ENCODE assay signal across 21 cellular contexts in genomic region chr12:70383886-70384285, GRCh38. TPM values are rescaled to one million over a fixed set of nuclear protein-coding genes. Genes with fewer than 3 reads are reported as not detected.
DNase-seq lines count a peak whose midpoint lies in the region; TF ChIP-seq lines count a peak whose summit lies in the region.
"Had no signal": no experiment of that assay in that cellular context is flagged by ENCODE, and none has a peak within 500 bp of the region (broad histone marks: within the 10 kb centered on the region; RNA-seq: fewer than 3 reads in every experiment).

No MANE protein-coding gene starts in this region.

- CTCF ChIA-PET in Caco-2 (lab: Charles Lee): no interaction called here

- no peak overlapping the region for H2AFZ ChIP-seq in H9 (ENCODE audit: low read length)

- H3K18ac ChIP-seq in H9 (ENCODE audit: insufficient read length, low read depth, low read length) (no peak overlapping the region), mesendoderm (ENCODE audit: low read length) (no peak overlapping the region)

- no peak overlapping the region for H3K14ac ChIP-seq in H9 (ENCODE audit: insufficient read depth, low read length)

- H4K91ac ChIP-seq in H9 (ENCODE audit: insufficient read length, low read depth, low read length): no peak overlapping the region

- in situ Hi-C loops in KBM-7 (cut with MboI; ENCODE audit: low pct_unique_long_range_greater_than_20kb, low sequenced_read_pairs): no loop called here

- peaks cover 6% of the 10 kb centered on the region for H3K4me1 Mint-ChIP-seq in Caco-2 (ENCODE audit: low read depth, unreplicated experiment)
- H3K4me1 Mint-ChIP-seq in H9: peaks cover 10 to 14% of the 10 kb centered on the region in 2 experiments
- H3K4me1 Mint-ChIP-seq: CD14-positive monocyte had no signal

- H3K27me3 ChIP-seq in Caco-2 (replicated peaks; ENCODE audit: control insufficient read depth, insufficient read depth, low read length) (no peaks in the 10 kb centered on the region), H9 (ENCODE audit: insufficient read depth, low read length) (no peaks in the 10 kb centered on the region), adipocyte (replicated peaks; ENCODE audit: control insufficient read depth, insufficient read depth, low read length) (no peaks in the 10 kb centered on the region), mesendoderm (ENCODE audit: insufficient read depth, low read length, poor library complexity) (no peaks in the 10 kb centered on the region), ascending aorta (no peaks in the 10 kb centered on the region)
- H3K27me3 ChIP-seq: BE2C, SJCRH30 had no signal

- H3K36me3 ChIP-seq in Caco-2 (ENCODE audit: control insufficient read depth, insufficient read depth, low read length) (no peaks in the 10 kb centered on the region), adipocyte (ENCODE audit: control insufficient read depth, insufficient read depth, low read length, severe bottlenecking) (no peaks in the 10 kb centered on the region), mesendoderm (ENCODE audit: control insufficient read depth, insufficient read depth, low read length) (no peaks in the 10 kb centered on the region), ascending aorta (no peaks in the 10 kb centered on the region)
- H3K36me3 ChIP-seq: BE2C, SJCRH30 had no signal

- no peak overlapping the region for H3T11ph ChIP-seq in H9 (ENCODE audit: low read length)

- no CpG with 5 or more reads among the region's 3 CpGs for WGBS in H9 (ENCODE audit: extremely low coverage, insufficient read length, low lambda C conversion rate)
- no CpG with 5 or more reads among the region's 3 CpGs for WGBS in mesendoderm (ENCODE audit: extremely low coverage, insufficient coverage, low lambda C conversion rate)

- H3K4ac ChIP-seq in H9 (ENCODE audit: low read depth, low read length): no peak overlapping the region
- no peak overlapping the region for H3K4ac ChIP-seq in mesendoderm (ENCODE audit: low read depth, low read length)

- H3K4me2 ChIP-seq in H9 (ENCODE audit: insufficient read depth, insufficient read length, low read length) (no peak overlapping the region), mesendoderm (ENCODE audit: low read length) (no peak overlapping the region)

- H3K9ac ChIP-seq in H9 (ENCODE audit: extremely low read depth, insufficient read length, low read length): no peak overlapping the region
- H3K9ac ChIP-seq in adipocyte (ENCODE audit: low read length): no peak overlapping the region
- H3K9ac ChIP-seq in mesendoderm (ENCODE audit: low read length): no peak overlapping the region

- H3K23me2 ChIP-seq in H9 (ENCODE audit: insufficient read length, low read depth, low read length, poor library complexity, severe bottlenecking): no peaks in the 10 kb centered on the region

- POLR2A ChIA-PET in Caco-2 (lab: Charles Lee): no interaction called here

- H3K4me3 Mint-ChIP-seq in Caco-2 (ENCODE audit: unreplicated experiment) (no peak overlapping the region), H9 (no peak overlapping the region)
- H3K4me3 Mint-ChIP-seq: CD14-positive monocyte had no signal

- H4K8ac ChIP-seq in H9 (replicated peaks; ENCODE audit: insufficient read length, low read depth, low read length) (no peak overlapping the region), mesendoderm (ENCODE audit: low read depth, low read length) (no peak overlapping the region)

- H3K27ac Mint-ChIP-seq in Caco-2 (ENCODE audit: unreplicated experiment) (peak overlapping the region; percentile 81), H9 (peak overlapping the region in 2 of 3 experiments; percentile 89; a peak in 4 of 7 replicates)

- H2BK12ac ChIP-seq in H9 (ENCODE audit: insufficient read length, low read depth, low read length): no peak overlapping the region

- H3K9me3 Mint-ChIP-seq in Caco-2 (ENCODE audit: unreplicated experiment) (no peaks in the 10 kb centered on the region), H9 (peaks cover under 1 to 5% of the 10 kb centered on the region in 2 experiments; a peak in 3 of 5 replicates)

- no peak overlapping the region for H3K27ac ChIP-seq in H9 (ENCODE audit: insufficient read length, low read depth, low read length)
- no peak overlapping the region for H3K27ac ChIP-seq in mesendoderm (ENCODE audit: low read depth, low read length)
- no peak overlapping the region for H3K27ac ChIP-seq in ascending aorta
- H3K27ac ChIP-seq: 22Rv1, HL-60, SJCRH30 had no signal

- no peak overlapping the region for H3K56ac ChIP-seq in H9 (ENCODE audit: insufficient read length, low read depth, low read length)
- H3K56ac ChIP-seq in mesendoderm (ENCODE audit: low read length): no peak overlapping the region

- H3K4me3 ChIP-seq in Caco-2 (ENCODE audit: low read depth, low read length) (no peak overlapping the region), adipocyte (ENCODE audit: low read length) (no peak overlapping the region), mesendoderm (ENCODE audit: low read length) (no peak overlapping the region), ascending aorta (no peak overlapping the region)
- H3K4me3 ChIP-seq: GM12878, SJCRH30 had no signal

- H3K9me3 ChIP-seq in Caco-2 (no peaks in the 10 kb centered on the region), H9 (ENCODE audit: control insufficient read depth, low read depth, low read length) (no peaks in the 10 kb centered on the region), adipocyte (ENCODE audit: control insufficient read depth, low read length) (peaks cover 5% of the 10 kb centered on the region), ascending aorta (peaks cover 0 to under 1% of the 10 kb centered on the region in 2 donors)
- H3K9me3 ChIP-seq: BE2C had no signal

- peaks cover 4% of the 10 kb centered on the region for H3K79me1 ChIP-seq in H9 (ENCODE audit: insufficient read depth, low read depth, low read length, poor library complexity, severe bottlenecking)
- H3K79me1 ChIP-seq in mesendoderm (ENCODE audit: low read length): peaks cover 3% of the 10 kb centered on the region

- H2BK5ac ChIP-seq in H9 (ENCODE audit: insufficient read length, low read length) (no peak overlapping the region), mesendoderm (ENCODE audit: low read length) (no peak overlapping the region)

- H3K36me3 Mint-ChIP-seq in Caco-2 (ENCODE audit: insufficient read depth, unreplicated experiment) (no peaks in the 10 kb centered on the region), H9 (ENCODE audit: insufficient read depth in 1 of 3, low read depth in 3 of 3) (peaks cover 20 to 36% (median 25%) of the 10 kb centered on the region in 3 experiments)
- H3K36me3 Mint-ChIP-seq: CD14-positive monocyte had no signal

- no peak for TF ChIP-seq CTCF in Caco-2 (IDR thresholded peaks at IDR 0.05; ENCODE audit: insufficient read depth in 1 of 2, low read depth in 1 of 2, low read length in 1 of 2, severe bottlenecking in 1 of 2, unreplicated experiment in 1 of 2)
- no peak for TF ChIP-seq CTCF in H9 (conservative IDR thresholded peaks at IDR 0.05)
- no peak for TF ChIP-seq CTCF in ascending aorta (IDR thresholded peaks at IDR 0.05)

- no peaks in the 10 kb centered on the region for H3K27me3 Mint-ChIP-seq in Caco-2 (ENCODE audit: insufficient read depth, unreplicated experiment)
- H3K27me3 Mint-ChIP-seq in H9 (ENCODE audit: low read depth): no peaks in the 10 kb centered on the region

- H3K79me2 ChIP-seq in H9 (ENCODE audit: insufficient read depth, low read length) (no peaks in the 10 kb centered on the region; the same call in 1 of the 2 replicates), mesendoderm (ENCODE audit: control insufficient read depth, insufficient read depth, low read length) (peaks cover 8% of the 10 kb centered on the region)

- intact Hi-C loops in Caco-2 (cut with micrococcal nuclease; ENCODE audit: unreplicated experiment): no loop called here
- intact Hi-C loops in ascending aorta (cut with DNase I): no loop called here

- no peak overlapping the region for H2BK20ac ChIP-seq in H9 (ENCODE audit: low read depth, low read length, poor library complexity, severe bottlenecking)

- H2AK5ac ChIP-seq in H9 (ENCODE audit: insufficient read length, low read length) (no peak overlapping the region), mesendoderm (ENCODE audit: low read length) (no peak overlapping the region)

- H3K4me1 ChIP-seq in Caco-2 (no peaks in the 10 kb centered on the region), H9 (ENCODE audit: insufficient read depth, low read length) (no peaks in the 10 kb centered on the region; the same call in 1 of the 2 replicates), adipocyte (ENCODE audit: control insufficient read depth, insufficient read depth, low read length) (peaks cover 8% of the 10 kb centered on the region), mesendoderm (ENCODE audit: control insufficient read depth, low read depth, low read length) (no peaks in the 10 kb centered on the region), ascending aorta (no peaks in the 10 kb centered on the region)
- H3K4me1 ChIP-seq: BE2C, SJCRH30 had no signal

- no TSS peak for BruUV-seq in Caco-2 (replicated peaks; lab: Mats Ljungman, UMichigan)

- no peaks in the 10 kb centered on the region for H4K20me1 ChIP-seq in H9 (ENCODE audit: control insufficient read depth, insufficient read depth, insufficient read length)

- H2BK120ac ChIP-seq in H9 (ENCODE audit: low read depth, low read length, poor library complexity, severe bottlenecking) (no peak overlapping the region), mesendoderm (ENCODE audit: low read depth, low read length) (no peak overlapping the region)

- DNase-seq in Caco-2 (no peak), H9 (no peak), adipocyte (ENCODE audit: low read depth) (peak; percentile 4), mesendoderm (peak; percentile 48), KBM-7 (no peak), mucosa of gallbladder (ENCODE audit: low spot score) (no peak), NCI-H1105 (lab: John Stamatoyannopoulos, UW) (no peak), ascending aorta (ENCODE audit: low spot score in 2 of 2) (no peak)
- DNase-seq: BE2C, DMS153, DND-41, NCI-H2029, NCI-H446, NCI-H524 treated with DMSO at 0.1 percent for 48 hours, NCI-H774, SJCRH30 had no signal

- no peak overlapping the region for H3K23ac ChIP-seq in H9 (ENCODE audit: insufficient read length, low read depth, low read length)
- no peak overlapping the region for H3K23ac ChIP-seq in mesendoderm (ENCODE audit: low read length)

- H2BK15ac ChIP-seq in H9 (ENCODE audit: low read depth, low read length): no peak overlapping the region
- H2BK15ac ChIP-seq in mesendoderm (replicated peaks; ENCODE audit: low read depth): no peak overlapping the region

- H4K5ac ChIP-seq in H9 (ENCODE audit: insufficient read length, low read depth, low read length) (no peak overlapping the region), mesendoderm (ENCODE audit: low read length) (no peak overlapping the region)

RNA-seq across cellular contexts. Expression of gene KCNMB4, which starts 17.8 kb away (rescaled TPM):
- total RNA-seq in Caco-2 (2022) (0.23 TPM in 1 of 2 replicates, not detected in the other), H9 (2021) (16.1 and 16.2 TPM in 2 replicates), mucosa of gallbladder (3.1 TPM), ascending aorta (3.4 TPM)
- 9.6 TPM for polyA plus RNA-seq in mesendoderm (2013, experiment 1 of 2)
- 9.6 TPM for polyA plus RNA-seq in mesendoderm (2013, experiment 2 of 2)
- total RNA-seq: MCF 10A had no signal

Comparison
In these comparisons a context has a peak if more than half of its experiments do, and no peak if none do; other contexts are left out.
1. DNase-seq: peak in adipocyte (single experiment) and mesendoderm (single experiment); none in Caco-2 (0 of 2), H9 (single experiment), KBM-7 (single experiment), mucosa of gallbladder (single experiment), NCI-H1105 (single experiment) and ascending aorta (0 of 2).